1 cellular context compared by ENCODE assay signal in the genomic region with DNA sequence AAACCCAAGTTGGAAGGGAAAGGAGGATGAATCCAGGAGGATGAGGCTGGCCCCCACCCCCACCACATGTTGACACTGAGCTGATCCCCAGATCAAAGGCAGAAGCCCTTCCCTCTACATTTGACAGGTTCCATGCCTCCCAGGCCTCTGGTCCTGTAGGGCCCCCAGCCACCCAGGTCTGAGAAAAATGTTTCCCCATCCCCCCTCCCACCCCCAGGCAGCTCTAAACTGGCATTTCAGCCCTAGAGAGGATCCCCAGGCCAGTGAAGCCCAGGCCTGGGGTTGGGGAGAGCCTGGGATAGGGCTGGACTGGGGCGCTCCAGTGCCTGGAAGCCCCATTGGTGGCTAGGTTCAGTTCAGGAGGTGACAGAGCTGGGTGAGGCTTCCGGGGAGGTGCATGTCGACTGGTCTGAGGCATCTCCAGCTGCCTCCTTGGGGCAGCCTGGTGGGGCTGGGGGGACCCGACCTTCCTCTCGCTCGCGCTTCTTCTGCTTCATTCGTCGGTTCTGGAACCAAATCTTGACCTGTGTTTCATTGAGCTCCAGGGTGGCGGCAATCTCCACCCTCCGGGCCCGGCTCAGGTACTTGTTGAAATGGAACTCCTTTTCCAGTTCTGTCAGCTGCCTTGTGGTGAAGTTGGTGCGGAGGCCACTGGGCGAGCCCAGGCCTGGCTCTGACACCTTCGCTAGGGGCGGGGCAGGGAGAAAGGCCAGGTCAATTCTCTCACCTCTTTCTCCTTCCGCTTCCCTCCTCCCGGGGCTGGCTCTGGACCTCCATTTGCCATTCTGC.
TF ChIP-seq lines count a peak whose summit lies in the region.

No MANE protein-coding gene starts in this region.

TF ChIP-seq in H1, 55 proteins besides CTCF, POLR2A, EP300 and RAD21:
- TF ChIP-seq CHD1 (IDR thresholded peaks at IDR 0.05; ENCODE audit: low read depth, low read length) (no peak), CEBPB (IDR thresholded peaks at IDR 0.05; ENCODE audit: low read depth, low read length) (no peak), RNF2 (IDR thresholded peaks at IDR 0.05; ENCODE audit: borderline replicate concordance, low read depth, low read length, missing control alignments, poor library complexity, severe bottlenecking) (no peak), CHD2 (IDR thresholded peaks at IDR 0.05; ENCODE audit: low read length) (no peak), FOSL1 (IDR thresholded peaks at IDR 0.05; ENCODE audit: insufficient read depth, low read depth, low read length) (no peak)
TF ChIP-seq in H1: peak in this region for 0.
